ENCODE assay signal across 8 cellular contexts in the genomic region with DNA sequence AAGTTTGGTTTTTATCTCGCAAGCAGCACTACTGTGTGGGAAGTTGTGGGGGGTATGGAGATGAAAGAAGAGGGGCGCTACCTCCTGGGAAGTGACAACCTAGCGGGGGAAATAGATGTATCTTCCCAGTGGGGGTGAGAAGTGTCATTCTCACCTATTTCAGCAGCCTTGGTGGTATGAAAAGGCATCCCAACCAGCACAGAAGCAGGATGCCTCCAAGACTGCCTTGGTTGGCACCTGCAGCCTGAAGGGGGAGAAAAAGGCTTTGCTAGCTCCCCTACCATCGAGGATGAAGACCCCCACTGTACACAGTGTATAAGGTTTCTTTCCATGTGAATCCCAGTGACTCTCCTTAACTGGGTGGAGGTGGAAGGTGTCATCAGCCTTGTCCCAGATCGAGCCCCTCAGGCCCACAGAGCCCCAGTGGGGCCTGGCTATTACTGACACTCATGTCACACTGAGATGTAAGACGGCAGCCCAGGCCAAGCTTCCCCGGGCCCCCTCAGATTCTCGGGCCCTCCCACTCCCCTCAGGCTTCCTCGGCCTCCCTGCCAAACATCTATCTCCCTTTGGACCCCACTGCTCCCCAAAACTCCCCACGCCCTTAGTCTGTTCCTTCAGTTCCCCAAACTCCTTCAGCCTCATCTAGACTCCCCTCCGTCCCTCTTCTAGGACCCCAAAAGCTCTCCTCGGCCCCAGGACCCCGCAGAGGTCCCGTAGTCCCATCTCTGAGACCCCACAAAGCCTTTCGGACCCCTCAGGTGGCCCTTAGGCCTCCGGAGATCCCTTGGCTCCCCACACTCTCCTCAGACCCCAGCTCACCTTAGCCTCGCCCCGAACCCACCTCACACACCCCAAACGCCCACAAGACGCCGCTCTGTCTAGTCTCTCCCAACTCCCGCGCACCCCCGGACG. TPM values are rescaled to one million over a fixed set of nuclear protein-coding genes. Genes with fewer than 3 reads are reported as not detected.
DNase-seq lines count a peak whose midpoint lies in the region; ATAC-seq and TF ChIP-seq lines count a peak whose summit lies in the region.

No MANE protein-coding gene starts in this region.

- H3K27ac ChIP-seq in KMS-11 (peak overlapping the region; percentile 41), ascending aorta (peak overlapping the region; percentile 89 to 92), stomach (peak overlapping the region; percentile 75 to 91 (median 88))

- no peaks in the 10 kb centered on the region for H3K9me3 Mint-ChIP-seq in Caco-2 (ENCODE audit: unreplicated experiment)

- no peak for TF ChIP-seq POLR2A in stomach (IDR thresholded peaks at IDR 0.05)

- H3K27me3 ChIP-seq in Caco-2 (replicated peaks; ENCODE audit: control insufficient read depth, insufficient read depth, low read length) (no peaks in the 10 kb centered on the region), KMS-11 (ENCODE audit: insufficient read depth, low read depth) (no peaks in the 10 kb centered on the region), ascending aorta (no peaks in the 10 kb centered on the region), kidney epithelial cell (ENCODE audit: control insufficient read depth, insufficient read depth, low read length) (no peaks in the 10 kb centered on the region), stomach (no peaks in the 10 kb centered on the region)

- 9 to 12% (median 11%) methylated on average over 24 to 25 of the region's 25 CpGs for WGBS in stomach, 5 donors

- H3K9ac ChIP-seq in KMS-11 = peak overlapping the region; percentile 70

- H4K20me1 ChIP-seq in KMS-11 (ENCODE audit: insufficient read depth) = no peaks in the 10 kb centered on the region

- TF ChIP-seq CTCF in Caco-2 (IDR thresholded peaks at IDR 0.05; ENCODE audit: insufficient read depth in 1 of 2, low read depth in 1 of 2, low read length in 1 of 2, severe bottlenecking in 1 of 2, unreplicated experiment in 1 of 2) = peak in 1 of 2 experiments; percentile 19
- TF ChIP-seq CTCF in KMS-11 (conservative IDR thresholded peaks at IDR 0.05; ENCODE audit: low read depth, low read length) = no peak
- TF ChIP-seq CTCF in ascending aorta (IDR thresholded peaks at IDR 0.05) = no peak
- no peak for TF ChIP-seq CTCF in kidney epithelial cell (IDR thresholded peaks at IDR 0.05; ENCODE audit: insufficient read depth, low read length, poor library complexity, severe bottlenecking)
- no peak for TF ChIP-seq CTCF in stomach (IDR thresholded peaks at IDR 0.05)

- peaks cover 50% of the 10 kb centered on the region for H3K36me3 Mint-ChIP-seq in Caco-2 (ENCODE audit: insufficient read depth, unreplicated experiment)

- TF ChIP-seq EP300 in stomach (IDR thresholded peaks at IDR 0.05) = no peak

- H3K79me2 ChIP-seq in KMS-11 (ENCODE audit: insufficient read depth, low read depth) = peaks cover 33% of the 10 kb centered on the region; the same call in 1 of the 2 replicates

- intact Hi-C loops in Caco-2 (cut with micrococcal nuclease; ENCODE audit: unreplicated experiment) = no loop called here
- intact Hi-C loops in ascending aorta (cut with DNase I) = loop anchor here (2.0 to 5.0 kb wide), 2 partner anchors 20 to 75 kb away; partner anchors contain the start of genes DNMT3B and MAPRE1
- intact Hi-C loops in stomach (cut with DNase I; ENCODE audit: low total_unique reads) = no loop called here

- no peaks in the 10 kb centered on the region for H3K27me3 Mint-ChIP-seq in Caco-2 (ENCODE audit: insufficient read depth, unreplicated experiment)

- peaks cover 20% of the 10 kb centered on the region for H3K4me1 Mint-ChIP-seq in Caco-2 (ENCODE audit: low read depth, unreplicated experiment)

- CTCF ChIA-PET in Caco-2 (lab: Charles Lee) = interaction anchor here (1.6 to 3.8 kb wide), 6 partner anchors 11 to 68 kb away, joined by 4 to 42 read pairs (median 14); partner anchors contain the start of genes C20orf203 and DNMT3B

- H3K4me2 ChIP-seq in KMS-11 = peak overlapping the region; percentile 89

- peak overlapping the region; percentile 86 for H2AFZ ChIP-seq in KMS-11 (ENCODE audit: low read depth)

- peak in 1 of 2 experiments; percentile 52 for DNase-seq in Caco-2
- DNase-seq in ascending aorta (ENCODE audit: low spot score in 2 of 2) = no peak
- no peak for DNase-seq in kidney epithelial cell (ENCODE audit: low read depth)
- DNase-seq in stomach = no peak
- DNase-seq in NCI-H774 (lab: John Stamatoyannopoulos, UW) = no peak

- TSS peak; percentile 15 for BruUV-seq in Caco-2 (replicated peaks; lab: Mats Ljungman, UMichigan)

- H3K4me3 ChIP-seq in Caco-2 (ENCODE audit: low read depth, low read length) (peak overlapping the region; percentile 88), KMS-11 (IDR thresholded peaks at IDR 0.05; ENCODE audit: insufficient read depth, low read depth, low read length) (no peak overlapping the region), ascending aorta (peak overlapping the region; percentile 94 to 96), kidney epithelial cell (ENCODE audit: low read depth, low read length) (peak overlapping the region; percentile 80), stomach (peak overlapping the region; percentile 78 to 97 (median 90))

- H3K9me3 ChIP-seq in Caco-2 (no peaks in the 10 kb centered on the region), ascending aorta (no peaks in the 10 kb centered on the region), stomach (no peaks in the 10 kb centered on the region)

- POLR2A ChIA-PET in Caco-2 (lab: Charles Lee) = interaction anchor here (0.6 to 3.6 kb wide), 7 partner anchors 8 to 57 kb away, joined by 3 to 51 read pairs (median 7); partner anchors contain the start of gene DNMT3B

- H3K36me3 ChIP-seq in Caco-2 (ENCODE audit: control insufficient read depth, insufficient read depth, low read length) (no peaks in the 10 kb centered on the region), KMS-11 (ENCODE audit: insufficient read depth) (no peaks in the 10 kb centered on the region), ascending aorta (no peaks in the 10 kb centered on the region), kidney epithelial cell (ENCODE audit: control insufficient read depth, insufficient read depth, low read length) (no peaks in the 10 kb centered on the region), stomach (no peaks in the 10 kb centered on the region)

- H3K4me1 ChIP-seq in Caco-2 (peaks cover 44% of the 10 kb centered on the region), KMS-11 (ENCODE audit: low read depth, poor library complexity, severe bottlenecking) (peaks cover 36% of the 10 kb centered on the region), ascending aorta (peaks cover 0 to 18% of the 10 kb centered on the region in 2 donors), stomach (peaks cover 0 to 42% (median 31%) of the 10 kb centered on the region in 4 donors)

- H3K27ac Mint-ChIP-seq in Caco-2 (ENCODE audit: unreplicated experiment) = peak overlapping the region; percentile 87

- ATAC-seq in HG03097 (IDR thresholded peaks at IDR 0.05; ENCODE audit: low FRiP score, unreplicated experiment) (no peak), HG02870 (IDR thresholded peaks at IDR 0.05; ENCODE audit: unreplicated experiment) (no peak)

- peak overlapping the region; percentile 89 for H3K4me3 Mint-ChIP-seq in Caco-2 (ENCODE audit: unreplicated experiment)

RNA-seq across cellular contexts. Expression of gene COMMD7, which starts 0.7 kb away (rescaled TPM):
- total RNA-seq in Caco-2 (2022) (142 and 160 TPM in 2 replicates), ascending aorta (90.3 TPM), kidney epithelial cell (46.1 and 52.1 TPM in 2 replicates), stomach (10 to 100 TPM in 3 of 5 donors, 1 to 10 TPM in 2; 3.8 to 28.4 (median 19.6) TPM)
- 10 to 100 TPM; 36.9 to 61.9 (median 60.9) TPM for polyA plus RNA-seq in stomach

RNA-seq across cellular contexts. Expression of gene DNMT3B, which starts 19.6 kb away (rescaled TPM):
- total RNA-seq in Caco-2 (2022) (95.5 and 105 TPM in 2 replicates), ascending aorta (0.75 TPM), kidney epithelial cell (7.5 and 9.0 TPM in 2 replicates), stomach (10 to 100 TPM in 1 of 5 donors, 1 to 10 TPM in 2, not detected in 2; 1.0 to 17.0 (median 1.1) TPM)
- under 1 TPM; 0.31 to 0.73 (median 0.31) TPM for polyA plus RNA-seq in stomach
